9 cellular contexts compared by ENCODE assay signal in the genomic region with DNA sequence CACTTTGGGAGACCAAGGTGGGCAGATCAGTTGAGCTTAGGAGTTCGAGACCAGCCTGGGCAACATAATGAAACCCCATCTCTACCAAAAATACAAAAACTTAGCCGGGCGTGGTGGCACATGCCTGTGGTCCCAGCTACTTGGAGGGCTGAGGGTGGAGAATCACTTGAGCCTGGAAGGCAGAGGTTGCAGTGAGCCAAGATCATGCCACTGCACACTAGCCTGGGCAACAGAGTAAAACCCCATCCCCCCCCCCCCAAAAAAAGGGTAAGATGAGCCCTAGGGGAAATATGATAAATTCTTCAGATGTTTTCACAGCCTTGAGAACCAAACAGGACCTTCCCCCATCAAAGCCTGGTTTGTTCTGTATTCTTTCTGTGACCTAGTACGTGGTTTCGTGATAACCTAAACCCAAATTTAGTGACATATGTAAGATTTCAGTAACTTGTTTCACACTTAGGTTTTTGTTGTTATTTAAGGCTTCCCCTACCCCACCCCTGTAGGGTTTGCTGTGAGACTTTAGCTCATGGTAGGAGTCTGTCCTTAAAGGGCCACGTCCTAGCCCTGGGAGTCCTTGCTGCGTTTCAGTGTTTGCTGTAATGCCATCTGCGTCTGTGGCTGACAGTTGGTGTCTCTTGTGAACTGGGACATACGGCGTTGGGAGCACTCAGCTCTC. TPM values are rescaled to one million over a fixed set of nuclear protein-coding genes. Genes with fewer than 3 reads are reported as not detected.
DNase-seq lines count a peak whose midpoint lies in the region; ATAC-seq and TF ChIP-seq lines count a peak whose summit lies in the region.
"Had no signal": no experiment of that assay in that cellular context is flagged by ENCODE, and none has a peak within 500 bp of the region (broad histone marks: within the 10 kb centered on the region; RNA-seq: fewer than 3 reads in every experiment).

No MANE protein-coding gene starts in this region.

- peaks cover 9% of the 10 kb centered on the region for H3K4me1 ChIP-seq in stomach smooth muscle (ENCODE audit: control insufficient read depth, insufficient read depth, low read length)

- no peaks in the 10 kb centered on the region for H3K27me3 Mint-ChIP-seq in activated CD4-positive, alpha-beta memory T cell treated with anti-CD3 and anti-CD28 coated beads for 36 hours
- peaks cover 6% of the 10 kb centered on the region for H3K27me3 Mint-ChIP-seq in glutamatergic neuron (ENCODE audit: unreplicated experiment)

- no peak overlapping the region for H3K9ac ChIP-seq in stomach smooth muscle (ENCODE audit: low read length in 2 of 2)

- H3K4me3 Mint-ChIP-seq in activated CD4-positive, alpha-beta memory T cell treated with anti-CD3 and anti-CD28 coated beads for 36 hours, result peak overlapping the region; percentile 65
- peak overlapping the region; percentile 88 for H3K4me3 Mint-ChIP-seq in glutamatergic neuron (ENCODE audit: unreplicated experiment)

- CTCF ChIA-PET in activated CD4-positive, alpha-beta memory T cell treated with anti-CD3 and anti-CD28 coated beads for 36 hours (lab: Charles Lee), result interaction anchor here (0.9 to 2.1 kb wide), 5 partner anchors 22 to 89 kb away, joined by 3 to 8 read pairs (median 3); no protein-coding TSS in a partner anchor

- POLR2A ChIA-PET in activated CD4-positive, alpha-beta memory T cell treated with anti-CD3 and anti-CD28 coated beads for 36 hours (lab: Charles Lee), result interaction anchor here (0.8 to 1.6 kb wide), 7 partner anchors 16 to 110 kb away, joined by 3 to 6 read pairs (median 3); partner anchors contain the start of gene HAUS8

- H3K9me3 ChIP-seq in stomach smooth muscle (ENCODE audit: control insufficient read depth in 2 of 2, low read length in 2 of 2), result no peaks in the 10 kb centered on the region

- peaks cover 2% of the 10 kb centered on the region for H3K9me3 Mint-ChIP-seq in activated CD4-positive, alpha-beta memory T cell treated with anti-CD3 and anti-CD28 coated beads for 36 hours
- H3K9me3 Mint-ChIP-seq in glutamatergic neuron (ENCODE audit: unreplicated experiment), result peaks cover 21% of the 10 kb centered on the region

- peaks cover 16% of the 10 kb centered on the region for H3K36me3 Mint-ChIP-seq in activated CD4-positive, alpha-beta memory T cell treated with anti-CD3 and anti-CD28 coated beads for 36 hours
- peaks cover 4% of the 10 kb centered on the region for H3K36me3 Mint-ChIP-seq in glutamatergic neuron (ENCODE audit: unreplicated experiment)

- no peak for TF ChIP-seq CTCF in glutamatergic neuron (IDR thresholded peaks at IDR 0.05; ENCODE audit: partially characterized antibody, unreplicated experiment)

- no peak overlapping the region for H3K4me3 ChIP-seq in stomach smooth muscle (ENCODE audit: low read length in 2 of 2)

- DNase-seq in CD1c-positive myeloid dendritic cell (ENCODE audit: extremely low spot score), result peak; percentile 48
- DNase-seq in GM19238 (ENCODE audit: insufficient read length, low spot score), result peak; percentile 58
- peak; percentile 24 for DNase-seq in activated CD4-positive, alpha-beta memory T cell treated with anti-CD3 and anti-CD28 coated beads for 36 hours
- peak; percentile 71 for DNase-seq in glutamatergic neuron
- DNase-seq in globus pallidus (ENCODE audit: low spot score), result no peak
- DNase-seq in D341Med (ENCODE audit: low spot score), result no peak

- peaks cover 42% of the 10 kb centered on the region for H3K4me1 Mint-ChIP-seq in activated CD4-positive, alpha-beta memory T cell treated with anti-CD3 and anti-CD28 coated beads for 36 hours (ENCODE audit: low read depth)
- peaks cover 20% of the 10 kb centered on the region for H3K4me1 Mint-ChIP-seq in glutamatergic neuron (ENCODE audit: low read depth, unreplicated experiment)

- no peaks in the 10 kb centered on the region for H3K27me3 ChIP-seq in stomach smooth muscle (ENCODE audit: control insufficient read depth in 1 of 2, insufficient read depth in 2 of 2, low read length in 2 of 2)

- intact Hi-C loops in activated CD4-positive, alpha-beta memory T cell treated with anti-CD3 and anti-CD28 coated beads for 36 hours (cut with micrococcal nuclease), result loop anchor here (1.0 to 5.0 kb wide), 4 partner anchors 45 to 92 kb away; partner anchors contain the start of genes HAUS8, MYO9B and USE1

- ATAC-seq in HG03159 (IDR thresholded peaks at IDR 0.05; ENCODE audit: unreplicated experiment), result peak; percentile 54
- ATAC-seq: HCT116 had no signal

- peak overlapping the region; percentile 41 for H3K27ac ChIP-seq in stomach smooth muscle (ENCODE audit: low read length)

- H3K36me3 ChIP-seq in stomach smooth muscle (ENCODE audit: control insufficient read depth in 2 of 2, insufficient read depth in 2 of 2, low read length in 2 of 2), result peaks cover 0 to 7% of the 10 kb centered on the region in 2 donors

- peak overlapping the region; percentile 92 for H3K27ac Mint-ChIP-seq in activated CD4-positive, alpha-beta memory T cell treated with anti-CD3 and anti-CD28 coated beads for 36 hours
- H3K27ac Mint-ChIP-seq in glutamatergic neuron (ENCODE audit: unreplicated experiment), result peak overlapping the region; percentile 100

RNA-seq across cellular contexts. Expression of gene MYO9B, which starts 49.6 kb away (rescaled TPM):
- 100 to 1,000 TPM; 100 to 104 TPM for total RNA-seq in activated CD4-positive, alpha-beta memory T cell treated with anti-CD3 and anti-CD28 coated beads for 36 hours
- total RNA-seq in glutamatergic neuron (ENCODE audit: unreplicated experiment), result 237 TPM

RNA-seq across cellular contexts. Expression of gene HAUS8, which starts 49.9 kb away (rescaled TPM):
- 10 to 100 TPM; 34.9 to 36.8 TPM for total RNA-seq in activated CD4-positive, alpha-beta memory T cell treated with anti-CD3 and anti-CD28 coated beads for 36 hours
- 9.1 TPM for total RNA-seq in glutamatergic neuron (ENCODE audit: unreplicated experiment)

Comparison
In these comparisons a context has a peak if more than half of its experiments do, and no peak if none do; other contexts are left out.
1. DNase-seq: peak in CD1c-positive myeloid dendritic cell (single experiment), GM19238 (single experiment), activated CD4-positive, alpha-beta memory T cell treated with anti-CD3 and anti-CD28 coated beads for 36 hours (single experiment) and glutamatergic neuron (single experiment); none in globus pallidus (single experiment) and D341Med (single experiment).